ENCODE assay signal across 8 cellular contexts in genomic region chr5:138541511-138541910, GRCh38. TPM values are rescaled to one million over a fixed set of nuclear protein-coding genes. Genes with fewer than 3 reads are reported as not detected.
DNase-seq lines count a peak whose midpoint lies in the region; ATAC-seq and TF ChIP-seq lines count a peak whose summit lies in the region.

No MANE protein-coding gene starts in this region.

- H2BK12ac ChIP-seq in mesenchymal stem cell (ENCODE audit: low read length in 2 of 2), result no peak overlapping the region

- no peak overlapping the region for H4K8ac ChIP-seq in mesenchymal stem cell (ENCODE audit: low read length)

- H2AFZ ChIP-seq in mesenchymal stem cell (ENCODE audit: low read depth, low read length), result no peak overlapping the region

- H3K18ac ChIP-seq in mesenchymal stem cell (ENCODE audit: low read depth in 1 of 2, low read length in 2 of 2), result no peak overlapping the region

- peak overlapping the region; percentile 98 to 100 (median 99) for H3K4me3 Mint-ChIP-seq in brain

- TF ChIP-seq CTCF in right atrium auricular region (IDR thresholded peaks at IDR 0.05) (no peak), brain (conservative IDR thresholded peaks at IDR 0.05) (no peak), vagina (IDR thresholded peaks at IDR 0.05) (no peak)

- H3K9me3 Mint-ChIP-seq in brain, result no peaks in the 10 kb centered on the region

- H3K36me3 Mint-ChIP-seq in brain, result peaks cover 20% of the 10 kb centered on the region

- peak overlapping the region; percentile 55 to 100 (median 99) for H3K27ac Mint-ChIP-seq in brain

- H3K23ac ChIP-seq in mesenchymal stem cell (ENCODE audit: low read length in 2 of 2), result no peak overlapping the region

- no peak overlapping the region for H4K91ac ChIP-seq in mesenchymal stem cell (ENCODE audit: low read length)

- H2BK5ac ChIP-seq in mesenchymal stem cell (ENCODE audit: low read depth, low read length, poor library complexity, severe bottlenecking), result no peak overlapping the region

- H3K4me3 ChIP-seq in right atrium auricular region (peak overlapping the region; percentile 98 to 100), mesenchymal stem cell (ENCODE audit: insufficient read depth in 1 of 2, low read depth in 1 of 2, low read length in 2 of 2) (peak overlapping the region in 1 of 2 experiments; percentile 89), vagina (peak overlapping the region; percentile 80 to 91)

- H3K4me1 ChIP-seq in right atrium auricular region, result peaks cover 0 to 79% of the 10 kb centered on the region in 2 donors
- H3K4me1 ChIP-seq in mesenchymal stem cell (ENCODE audit: control insufficient read depth, insufficient read depth, low read depth, low read length), result peaks cover 4% of the 10 kb centered on the region
- peaks cover 67% of the 10 kb centered on the region for H3K4me1 ChIP-seq in vagina

- H3K4me2 ChIP-seq in mesenchymal stem cell (ENCODE audit: low read length, poor library complexity, severe bottlenecking), result peak overlapping the region; percentile 96

- H3K27ac ChIP-seq in right atrium auricular region (peak overlapping the region in 1 of 2 donors; percentile 100), mesenchymal stem cell (ENCODE audit: low read length, poor library complexity, severe bottlenecking) (no peak overlapping the region), vagina (peak overlapping the region; percentile 94)

- no peak for DNase-seq in right atrium auricular region (ENCODE audit: low spot score)
- DNase-seq in Right ventricle myocardium inferior (ENCODE audit: missing footprints), result no peak
- no peak for DNase-seq in mesenchymal stem cell
- no peak for DNase-seq in vagina (ENCODE audit: extremely low spot score in 2 of 2)

- peak overlapping the region; percentile 100 for H3K9ac ChIP-seq in mesenchymal stem cell (ENCODE audit: low read length)

- no peak overlapping the region for H3K14ac ChIP-seq in mesenchymal stem cell (ENCODE audit: low read length in 2 of 2)

- H2BK120ac ChIP-seq in mesenchymal stem cell (ENCODE audit: low read depth, low read length), result no peak overlapping the region

- intact Hi-C loops in Right ventricle myocardium inferior (cut with DNase I) (no loop called here), vagina (cut with DNase I) (loop anchor here (5.0 kb wide), 1 partner anchor 84 kb away; no protein-coding TSS in a partner anchor)

- no peak overlapping the region for H3K4ac ChIP-seq in mesenchymal stem cell (ENCODE audit: low read depth in 1 of 2, low read length in 2 of 2)

- TF ChIP-seq POLR2A in vagina (IDR thresholded peaks at IDR 0.05), result no peak

- H3K4me1 Mint-ChIP-seq in brain, result peaks cover 73% of the 10 kb centered on the region

- H3K27me3 Mint-ChIP-seq in brain, result peaks cover 12% of the 10 kb centered on the region

- H3K27me3 ChIP-seq in right atrium auricular region, result no peaks in the 10 kb centered on the region
- H3K27me3 ChIP-seq in mesenchymal stem cell (ENCODE audit: control insufficient read depth in 1 of 2, insufficient read depth in 1 of 2, low read length in 2 of 2), result no peaks in the 10 kb centered on the region
- H3K27me3 ChIP-seq in vagina, result no peaks in the 10 kb centered on the region

- H2AK5ac ChIP-seq in mesenchymal stem cell (ENCODE audit: low read length, severe bottlenecking), result no peak overlapping the region

- H3K9me3 ChIP-seq in right atrium auricular region, result no peaks in the 10 kb centered on the region
- H3K9me3 ChIP-seq in mesenchymal stem cell (ENCODE audit: control insufficient read depth, low read length), result no peaks in the 10 kb centered on the region
- H3K9me3 ChIP-seq in vagina, result no peaks in the 10 kb centered on the region

- 72% methylated on average over 2 of the region's 2 CpGs for WGBS in mesenchymal stem cell

- H3K36me3 ChIP-seq in right atrium auricular region (no peaks in the 10 kb centered on the region), mesenchymal stem cell (ENCODE audit: control insufficient read depth in 1 of 2, insufficient read depth in 2 of 2, low read depth in 1 of 2, low read length in 2 of 2) (peaks cover 0 to 30% of the 10 kb centered on the region in 2 experiments), vagina (no peaks in the 10 kb centered on the region)

- ATAC-seq in Right ventricle myocardium inferior, result no peak
- ATAC-seq in GM18520 (IDR thresholded peaks at IDR 0.05; ENCODE audit: unreplicated experiment), result no peak
- ATAC-seq in GM21825 (IDR thresholded peaks at IDR 0.05; ENCODE audit: unreplicated experiment), result no peak
- no peak for ATAC-seq in GM18498 (IDR thresholded peaks at IDR 0.05; ENCODE audit: unreplicated experiment)

- H3K79me1 ChIP-seq in mesenchymal stem cell (replicated peaks; ENCODE audit: low read length, poor library complexity, severe bottlenecking), result peaks cover 1% of the 10 kb centered on the region

- no peak overlapping the region for H2BK15ac ChIP-seq in mesenchymal stem cell (ENCODE audit: low read depth, poor library complexity, severe bottlenecking)

RNA-seq across cellular contexts. Expression of gene ETF1, which starts 1.5 kb away (rescaled TPM):
- 10 to 100 TPM; 62.0 to 64.1 TPM for total RNA-seq in right atrium auricular region
- 90.6 TPM for total RNA-seq in Right ventricle myocardium inferior
- 27.4 TPM for polyA plus RNA-seq in brain (ENCODE audit: insufficient read depth, low read depth, low replicate concordance)
- 93.4 TPM for polyA plus RNA-seq in mesenchymal stem cell (2013, experiment 1 of 2)
- polyA plus RNA-seq in mesenchymal stem cell (2013, experiment 2 of 2), result 96.7 TPM
- 60.6 TPM for total RNA-seq in vagina

RNA-seq across cellular contexts. Expression of gene HSPA9, which starts 33.7 kb away (rescaled TPM):
- total RNA-seq in right atrium auricular region (100 to 1,000 TPM; 258 to 417 TPM), Right ventricle myocardium inferior (308 TPM), vagina (156 TPM)
- 141 TPM for polyA plus RNA-seq in brain (ENCODE audit: insufficient read depth, low read depth, low replicate concordance)
- 157 TPM for polyA plus RNA-seq in mesenchymal stem cell (2013, experiment 1 of 2)
- polyA plus RNA-seq in mesenchymal stem cell (2013, experiment 2 of 2), result 152 TPM
